In the genomic region with DNA sequence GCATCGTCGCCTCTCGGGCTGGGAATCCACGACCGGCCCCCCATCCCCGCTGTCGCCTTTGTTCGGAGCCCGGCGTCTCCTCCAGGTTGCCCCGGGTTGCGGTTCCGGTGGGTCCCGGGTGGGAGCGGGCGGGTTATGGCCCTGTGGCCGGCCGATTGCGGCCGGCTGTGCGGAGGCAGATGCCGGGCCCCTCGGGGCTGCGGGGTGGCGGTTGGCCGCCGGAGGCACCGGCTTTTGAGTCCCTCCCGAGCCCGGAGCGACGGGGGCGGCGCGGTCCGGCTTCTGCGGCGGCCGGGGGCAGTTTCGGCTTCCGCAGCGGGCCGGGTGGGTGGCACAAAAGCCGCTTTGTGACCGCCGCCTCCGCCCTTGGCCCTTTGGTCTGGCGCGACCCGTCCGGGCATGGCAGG, we compare ENCODE assay signal across 1 cellular context.
A peak's percentile ranks its signal among the peaks of the same experiment; 100 is the strongest.
TF ChIP-seq lines count a peak whose summit lies in the region.

No MANE protein-coding gene starts in this region.

TF ChIP-seq in K562, 482 proteins besides CTCF, POLR2A, EP300 and RAD21 (continued from another document):
- TF ChIP-seq, protein P1, sequence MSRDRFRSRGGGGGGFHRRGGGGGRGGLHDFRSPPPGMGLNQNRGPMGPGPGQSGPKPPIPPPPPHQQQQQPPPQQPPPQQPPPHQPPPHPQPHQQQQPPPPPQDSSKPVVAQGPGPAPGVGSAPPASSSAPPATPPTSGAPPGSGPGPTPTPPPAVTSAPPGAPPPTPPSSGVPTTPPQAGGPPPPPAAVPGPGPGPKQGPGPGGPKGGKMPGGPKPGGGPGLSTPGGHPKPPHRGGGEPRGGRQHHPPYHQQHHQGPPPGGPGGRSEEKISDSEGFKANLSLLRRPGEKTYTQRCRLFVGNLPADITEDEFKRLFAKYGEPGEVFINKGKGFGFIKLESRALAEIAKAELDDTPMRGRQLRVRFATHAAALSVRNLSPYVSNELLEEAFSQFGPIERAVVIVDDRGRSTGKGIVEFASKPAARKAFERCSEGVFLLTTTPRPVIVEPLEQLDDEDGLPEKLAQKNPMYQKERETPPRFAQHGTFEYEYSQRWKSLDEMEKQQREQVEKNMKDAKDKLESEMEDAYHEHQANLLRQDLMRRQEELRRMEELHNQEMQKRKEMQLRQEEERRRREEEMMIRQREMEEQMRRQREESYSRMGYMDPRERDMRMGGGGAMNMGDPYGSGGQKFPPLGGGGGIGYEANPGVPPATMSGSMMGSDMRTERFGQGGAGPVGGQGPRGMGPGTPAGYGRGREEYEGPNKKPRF (IDR thresholded peaks at IDR 0.05; ENCODE audit: low read depth, low read length), result no peak
- TF ChIP-seq ZNF354B (CRISPR knock-in tag; IDR thresholded peaks at IDR 0.05) (no peak), ZNF431 (CRISPR knock-in tag; IDR thresholded peaks at IDR 0.05) (no peak), RBFOX2 (IDR thresholded peaks at IDR 0.05; ENCODE audit: low read depth, low read length) (peak; percentile 91), ZBTB7A (IDR thresholded peaks at IDR 0.05; ENCODE audit: borderline replicate concordance, control insufficient read depth, low read depth, low read length) (peak; percentile 15; the same call in 1 of the 2 replicates), ZNF124 (CRISPR knock-in tag; IDR thresholded peaks at IDR 0.05) (peak; percentile 82; the same call in 1 of the 2 replicates), ZC3H8 (IDR thresholded peaks at IDR 0.05) (no peak), PRPF4 (IDR thresholded peaks at IDR 0.05; ENCODE audit: insufficient read depth, low read depth, low read length, poor library complexity, severe bottlenecking) (peak; percentile 90), ESRRB (CRISPR knock-in tag; IDR thresholded peaks at IDR 0.05; ENCODE audit: borderline replicate concordance) (no peak), SRSF3 (IDR thresholded peaks at IDR 0.05; ENCODE audit: insufficient read depth, low read length) (0 out of 2 replicates have a peak, but pooled peaks have one; percentile 67), POLR2G (IDR thresholded peaks at IDR 0.05; ENCODE audit: low read depth, low read length) (peak; percentile 77), SLC30A9 (CRISPR knock-in tag; IDR thresholded peaks at IDR 0.05) (no peak), ZC3H4 (CRISPR knock-in tag; IDR thresholded peaks at IDR 0.05; ENCODE audit: borderline replicate concordance) (peak; percentile 37; the same call in 1 of the 2 replicates), HNRNPLL (IDR thresholded peaks at IDR 0.05; ENCODE audit: low read depth, low read length, poor library complexity, severe bottlenecking) (peak; percentile 22), ZNF830 (CRISPR knock-in tag; IDR thresholded peaks at IDR 0.05) (0 out of 2 replicates have a peak, but pooled peaks have one; percentile 33), JUN (IDR thresholded peaks at IDR 0.05; ENCODE audit: borderline replicate concordance, low read depth, low read length) (no peak), JUN (CRISPR knock-in tag; IDR thresholded peaks at IDR 0.05; ENCODE audit: borderline replicate concordance) (peak; percentile 14; the same call in 1 of the 2 replicates), ZNF785 (CRISPR knock-in tag; IDR thresholded peaks at IDR 0.05) (no peak), ZNF143 (CRISPR knock-in tag; IDR thresholded peaks at IDR 0.05) (no peak), ZNF263 (CRISPR knock-in tag; IDR thresholded peaks at IDR 0.05; ENCODE audit: borderline replicate concordance) (peak; percentile 16; the same call in 1 of the 2 replicates), HNRNPL (IDR thresholded peaks at IDR 0.05; ENCODE audit: low read depth, low read length) (peak; percentile 57; the same call in 1 of the 2 replicates)
- TF ChIP-seq, protein P2, sequence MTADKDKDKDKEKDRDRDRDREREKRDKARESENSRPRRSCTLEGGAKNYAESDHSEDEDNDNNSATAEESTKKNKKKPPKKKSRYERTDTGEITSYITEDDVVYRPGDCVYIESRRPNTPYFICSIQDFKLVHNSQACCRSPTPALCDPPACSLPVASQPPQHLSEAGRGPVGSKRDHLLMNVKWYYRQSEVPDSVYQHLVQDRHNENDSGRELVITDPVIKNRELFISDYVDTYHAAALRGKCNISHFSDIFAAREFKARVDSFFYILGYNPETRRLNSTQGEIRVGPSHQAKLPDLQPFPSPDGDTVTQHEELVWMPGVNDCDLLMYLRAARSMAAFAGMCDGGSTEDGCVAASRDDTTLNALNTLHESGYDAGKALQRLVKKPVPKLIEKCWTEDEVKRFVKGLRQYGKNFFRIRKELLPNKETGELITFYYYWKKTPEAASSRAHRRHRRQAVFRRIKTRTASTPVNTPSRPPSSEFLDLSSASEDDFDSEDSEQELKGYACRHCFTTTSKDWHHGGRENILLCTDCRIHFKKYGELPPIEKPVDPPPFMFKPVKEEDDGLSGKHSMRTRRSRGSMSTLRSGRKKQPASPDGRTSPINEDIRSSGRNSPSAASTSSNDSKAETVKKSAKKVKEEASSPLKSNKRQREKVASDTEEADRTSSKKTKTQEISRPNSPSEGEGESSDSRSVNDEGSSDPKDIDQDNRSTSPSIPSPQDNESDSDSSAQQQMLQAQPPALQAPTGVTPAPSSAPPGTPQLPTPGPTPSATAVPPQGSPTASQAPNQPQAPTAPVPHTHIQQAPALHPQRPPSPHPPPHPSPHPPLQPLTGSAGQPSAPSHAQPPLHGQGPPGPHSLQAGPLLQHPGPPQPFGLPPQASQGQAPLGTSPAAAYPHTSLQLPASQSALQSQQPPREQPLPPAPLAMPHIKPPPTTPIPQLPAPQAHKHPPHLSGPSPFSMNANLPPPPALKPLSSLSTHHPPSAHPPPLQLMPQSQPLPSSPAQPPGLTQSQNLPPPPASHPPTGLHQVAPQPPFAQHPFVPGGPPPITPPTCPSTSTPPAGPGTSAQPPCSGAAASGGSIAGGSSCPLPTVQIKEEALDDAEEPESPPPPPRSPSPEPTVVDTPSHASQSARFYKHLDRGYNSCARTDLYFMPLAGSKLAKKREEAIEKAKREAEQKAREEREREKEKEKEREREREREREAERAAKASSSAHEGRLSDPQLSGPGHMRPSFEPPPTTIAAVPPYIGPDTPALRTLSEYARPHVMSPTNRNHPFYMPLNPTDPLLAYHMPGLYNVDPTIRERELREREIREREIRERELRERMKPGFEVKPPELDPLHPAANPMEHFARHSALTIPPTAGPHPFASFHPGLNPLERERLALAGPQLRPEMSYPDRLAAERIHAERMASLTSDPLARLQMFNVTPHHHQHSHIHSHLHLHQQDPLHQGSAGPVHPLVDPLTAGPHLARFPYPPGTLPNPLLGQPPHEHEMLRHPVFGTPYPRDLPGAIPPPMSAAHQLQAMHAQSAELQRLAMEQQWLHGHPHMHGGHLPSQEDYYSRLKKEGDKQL (CRISPR knock-in tag; IDR thresholded peaks at IDR 0.05; ENCODE audit: borderline replicate concordance), result no peak
- TF ChIP-seq, protein P3, sequence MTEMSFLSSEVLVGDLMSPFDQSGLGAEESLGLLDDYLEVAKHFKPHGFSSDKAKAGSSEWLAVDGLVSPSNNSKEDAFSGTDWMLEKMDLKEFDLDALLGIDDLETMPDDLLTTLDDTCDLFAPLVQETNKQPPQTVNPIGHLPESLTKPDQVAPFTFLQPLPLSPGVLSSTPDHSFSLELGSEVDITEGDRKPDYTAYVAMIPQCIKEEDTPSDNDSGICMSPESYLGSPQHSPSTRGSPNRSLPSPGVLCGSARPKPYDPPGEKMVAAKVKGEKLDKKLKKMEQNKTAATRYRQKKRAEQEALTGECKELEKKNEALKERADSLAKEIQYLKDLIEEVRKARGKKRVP (CRISPR knock-in tag; IDR thresholded peaks at IDR 0.05), result no peak
